21 cellular contexts compared by ENCODE assay signal in genomic region chr10:24596531-24596930, GRCh38.
DNase-seq lines count a peak whose midpoint lies in the region; ATAC-seq, FAIRE-seq and TF ChIP-seq lines count a peak whose summit lies in the region.
"Had no signal": no experiment of that assay in that cellular context is flagged by ENCODE, and none has a peak within 500 bp of the region (broad histone marks: within the 10 kb centered on the region; RNA-seq: fewer than 3 reads in every experiment).

No MANE protein-coding gene starts in this region.

- POLR2A ChIA-PET in WTC11 (lab: Charles Lee) = no interaction called here

- no peaks in the 10 kb centered on the region for H3K4me1 ChIP-seq in colonic mucosa
- H3K4me1 ChIP-seq: BLaER1 treated with 17β-estradiol and CSF1 and Interleukin-3, amounts not matched to agents 10 nM and 100 nM; Caco-2 had no signal

- H3K27me3 ChIP-seq in dorsolateral prefrontal cortex (no peaks in the 10 kb centered on the region), colonic mucosa (no peaks in the 10 kb centered on the region)
- H3K27me3 ChIP-seq: BLaER1 treated with 17β-estradiol and CSF1 and Interleukin-3, amounts not matched to agents 10 nM and 100 nM had no signal

- intact Hi-C loops in dorsolateral prefrontal cortex (cut with DNase I) (no loop called here), colonic mucosa (cut with DNase I) (no loop called here)

- H3K4me3 ChIP-seq in dorsolateral prefrontal cortex (no peak overlapping the region), colonic mucosa (no peak overlapping the region)
- H3K4me3 ChIP-seq: BLaER1 treated with 17β-estradiol and CSF1 and Interleukin-3, amounts not matched to agents 10 nM and 100 nM had no signal

- H3K9me3 ChIP-seq in colonic mucosa = no peaks in the 10 kb centered on the region
- H3K9me3 ChIP-seq: BLaER1 treated with 17β-estradiol and CSF1 and Interleukin-3, amounts not matched to agents 10 nM and 100 nM; Caco-2 had no signal

- TF ChIP-seq CTCF in WTC11 (IDR thresholded peaks at IDR 0.05) (no peak), dorsolateral prefrontal cortex (IDR thresholded peaks at IDR 0.05 in 54 of 56, conservative IDR thresholded peaks at IDR 0.05 in 2 of 56; ENCODE audit: low read depth in 1 of 56, partially characterized antibody in 56 of 56) (no peak), colonic mucosa (IDR thresholded peaks at IDR 0.05) (no peak)

- no peak for ATAC-seq in WTC11
- no peak for ATAC-seq in HG02885 (IDR thresholded peaks at IDR 0.05; ENCODE audit: poor library complexity, unreplicated experiment)
- ATAC-seq: CD8-positive, alpha-beta T cell had no signal

- peak; percentile 68 for FAIRE-seq in GM19239 (lab: Jason Lieb, UNC)
- FAIRE-seq: D721Med, GM12891 had no signal

- H3K9me3 Mint-ChIP-seq in WTC11 = no peaks in the 10 kb centered on the region
- H3K9me3 Mint-ChIP-seq: CD4-positive, alpha-beta T cell; CD8-positive, alpha-beta T cell had no signal

- H3K4me1 Mint-ChIP-seq in WTC11 = peaks cover 16% of the 10 kb centered on the region
- H3K4me1 Mint-ChIP-seq: B cell had no signal

- H3K27me3 Mint-ChIP-seq in WTC11 (ENCODE audit: low read depth) = no peaks in the 10 kb centered on the region
- H3K27me3 Mint-ChIP-seq: B cell; CD4-positive, alpha-beta T cell had no signal

- no peaks in the 10 kb centered on the region for H3K36me3 ChIP-seq in colonic mucosa

- H3K27ac Mint-ChIP-seq in WTC11 = peak overlapping the region; percentile 24; the same call in 1 of the 2 replicates
- H3K27ac Mint-ChIP-seq: B cell; CD4-positive, alpha-beta T cell; CD8-positive, alpha-beta T cell had no signal

- no peak overlapping the region for H3K9ac ChIP-seq in colonic mucosa (ENCODE audit: low read depth in 2 of 2, low read length in 2 of 2)
- H3K9ac ChIP-seq: BLaER1 treated with 17β-estradiol and CSF1 and Interleukin-3, amounts not matched to agents 10 nM and 100 nM had no signal

- H3K27ac ChIP-seq in dorsolateral prefrontal cortex = peak overlapping the region in 37 of 59 donors; percentile 1 to 83 (median 32)
- H3K27ac ChIP-seq in temporal lobe (ENCODE audit: low read depth, low read length) = peak overlapping the region; percentile 62
- H3K27ac ChIP-seq in colonic mucosa = no peak overlapping the region
- H3K27ac ChIP-seq: BLaER1 treated with 17β-estradiol and CSF1 and Interleukin-3, amounts not matched to agents 10 nM and 100 nM; C4-2B had no signal

- CTCF ChIA-PET in WTC11 (lab: Charles Lee) = interaction anchor here (1.1 kb wide), 1 partner anchor 21 kb away, joined by 4 read pairs; no protein-coding TSS in a partner anchor

- H3K4me3 Mint-ChIP-seq in WTC11 = no peak overlapping the region
- H3K4me3 Mint-ChIP-seq: B cell; CD4-positive, alpha-beta T cell; CD8-positive, alpha-beta T cell had no signal

- peaks cover 49% of the 10 kb centered on the region for H3K36me3 Mint-ChIP-seq in WTC11

- DNase-seq in GM19239 (ENCODE audit: insufficient read length, low spot score) (no peak), WTC11 (ENCODE audit: low spot score) (no peak), dorsolateral prefrontal cortex (no peak), colonic mucosa (no peak), NCI-H526 (lab: John Stamatoyannopoulos, UW) (no peak)
- no peak for DNase-seq in activated CD8-positive, alpha-beta memory T cell treated with anti-CD3 and anti-CD28 coated beads, Interleukin-2, amount 50 U/mL, for 4 hours
- DNase-seq: 8988T; AML-193; Caco-2; Calu3; CD4-positive, alpha-beta T cell; CD8-positive, alpha-beta T cell; DMS79 treated with DMSO at 0.1 percent for 48 hours; GF-D8 had no signal

TF ChIP-seq in WTC11, 78 proteins besides CTCF, POLR2A, EP300 and RAD21 (continues in another document):
- TF ChIP-seq SMAD3 (CRISPR knock-in tag; IDR thresholded peaks at IDR 0.05; ENCODE audit: borderline replicate concordance) (no peak), E2F1 (CRISPR knock-in tag; IDR thresholded peaks at IDR 0.05) (no peak), AFF4 (CRISPR knock-in tag; IDR thresholded peaks at IDR 0.05; ENCODE audit: borderline replicate concordance) (no peak), ZNF416 (CRISPR knock-in tag; IDR thresholded peaks at IDR 0.05) (no peak), ZNF532 (CRISPR knock-in tag; IDR thresholded peaks at IDR 0.05; ENCODE audit: borderline replicate concordance) (no peak), NFE2L1 (CRISPR knock-in tag; IDR thresholded peaks at IDR 0.05) (no peak), ZMAT4 (CRISPR knock-in tag; IDR thresholded peaks at IDR 0.05) (no peak)
